Comparison of ENCODE assay signal across 13 cellular contexts in the genomic region with DNA sequence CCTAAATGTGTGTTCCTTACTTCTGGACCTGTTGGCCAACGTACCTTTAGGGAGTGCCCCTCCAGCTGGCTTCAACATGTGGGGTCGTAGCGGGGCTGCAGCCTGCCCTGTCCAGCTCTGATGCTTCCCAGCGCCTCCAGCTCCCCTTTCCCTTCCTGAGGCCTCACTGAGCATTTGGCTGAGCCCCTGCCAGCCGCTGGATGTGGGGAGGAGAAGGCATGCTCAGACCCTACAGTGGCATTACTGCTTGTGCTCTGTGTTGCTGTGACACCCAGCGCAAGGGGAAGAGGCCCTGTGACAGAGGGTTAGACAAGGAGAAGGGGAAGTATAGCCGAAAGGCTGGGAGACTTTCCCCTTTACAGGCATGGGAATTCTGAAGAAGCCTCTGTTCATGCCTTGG.
DNase-seq lines count a peak whose midpoint lies in the region; ATAC-seq and TF ChIP-seq lines count a peak whose summit lies in the region.
"Had no signal": no experiment of that assay in that cellular context is flagged by ENCODE, and none has a peak within 500 bp of the region (broad histone marks: within the 10 kb centered on the region; RNA-seq: fewer than 3 reads in every experiment).

No MANE protein-coding gene starts in this region.

- TF ChIP-seq CTCF in brain microvascular endothelial cell (IDR thresholded peaks at IDR 0.05; ENCODE audit: low read depth, low read length, missing control alignments): no peak
- TF ChIP-seq CTCF in upper lobe of right lung (IDR thresholded peaks at IDR 0.05): no peak

- in situ Hi-C loops in brain microvascular endothelial cell (cut with HindIII; ENCODE audit: low pct_ligation_motif_present, low sequenced_read_pairs): loop anchor here (10.0 to 25.0 kb wide), 2 partner anchors 245 to 368 kb away; no protein-coding TSS in a partner anchor

- no peaks in the 10 kb centered on the region for H3K9me3 Mint-ChIP-seq in memory B cell

- intact Hi-C loops in Right ventricle myocardium inferior (cut with DNase I): loop anchor here (2.0 kb wide), 2 partner anchors 102 to 228 kb away; partner anchors contain the start of gene HIF1A
- intact Hi-C loops in cardiac septum (cut with DNase I): loop anchor here (5.0 kb wide), 1 partner anchor 285 kb away; no protein-coding TSS in a partner anchor
- intact Hi-C loops in upper lobe of right lung (cut with DNase I): loop anchor here (10.0 kb wide), 2 partner anchors 68 to 268 kb away; no protein-coding TSS in a partner anchor

- peak; percentile 24 for ATAC-seq in Right ventricle myocardium inferior
- no peak for ATAC-seq in memory B cell (ENCODE audit: low read depth)
- ATAC-seq in upper lobe of right lung: peak; percentile 55
- ATAC-seq: HCT116 had no signal

- H3K4me3 Mint-ChIP-seq in memory B cell: no peak overlapping the region
- H3K4me3 Mint-ChIP-seq: activated B cell treated with CpG ODN at 0.5 μM for 24 hours, B cell had no signal

- H3K27me3 ChIP-seq in brain microvascular endothelial cell (replicated peaks): no peaks in the 10 kb centered on the region
- no peaks in the 10 kb centered on the region for H3K27me3 ChIP-seq in upper lobe of right lung

- no peaks in the 10 kb centered on the region for H3K27me3 Mint-ChIP-seq in memory B cell
- H3K27me3 Mint-ChIP-seq: activated B cell treated with CpG ODN at 0.5 μM for 24 hours, B cell had no signal

- H3K27ac ChIP-seq in brain microvascular endothelial cell: peak overlapping the region; percentile 97
- peak overlapping the region; percentile 17 for H3K27ac ChIP-seq in upper lobe of right lung

- H3K4me3 ChIP-seq in brain microvascular endothelial cell (ENCODE audit: low read depth, low read length) (no peak overlapping the region), upper lobe of right lung (no peak overlapping the region)

- DNase-seq in Right ventricle myocardium inferior (ENCODE audit: missing footprints) (no peak), cardiac septum (ENCODE audit: low spot score) (no peak), brain microvascular endothelial cell (no peak), memory B cell (ENCODE audit: low spot score in 2 of 2) (no peak), upper lobe of right lung (no peak), NCI-H2029 treated with DMSO at 0.1 percent for 48 hours (lab: John Stamatoyannopoulos, UW) (no peak), NCI-H510A treated with DMSO at 0.1 percent for 48 hours (lab: John Stamatoyannopoulos, UW) (no peak)
- no peak for DNase-seq in stimulated activated CD4-positive, alpha-beta T cell treated with anti-CD3 and anti-CD28 coated beads, Interleukin-4, amount 100 ng/mL, for 24 hours
- DNase-seq: activated B cell treated with CpG ODN at 0.5 μM for 24 hours; activated T-cell treated with anti-CD3 and anti-CD28 coated beads, Interleukin-2, amount 50 U/mL, for 1 hour; NCI-H1417 had no signal

- no peaks in the 10 kb centered on the region for H3K9me3 ChIP-seq in upper lobe of right lung

- no peaks in the 10 kb centered on the region for H3K36me3 ChIP-seq in brain microvascular endothelial cell (replicated peaks)
- H3K36me3 ChIP-seq in upper lobe of right lung: peaks cover 6% of the 10 kb centered on the region

- peaks cover 22% of the 10 kb centered on the region for H3K4me1 Mint-ChIP-seq in memory B cell

- no peaks in the 10 kb centered on the region for H3K36me3 Mint-ChIP-seq in memory B cell

- peaks cover 45% of the 10 kb centered on the region for H3K4me1 ChIP-seq in upper lobe of right lung

- peak overlapping the region; percentile 59 for H3K27ac Mint-ChIP-seq in memory B cell
- H3K27ac Mint-ChIP-seq: activated B cell treated with CpG ODN at 0.5 μM for 24 hours, B cell had no signal
